33 cellular contexts compared by ENCODE assay signal in genomic region chr1:34331527-34331926, GRCh38.
"Had no signal": no experiment of that assay in that cellular context is flagged by ENCODE, and none has a peak within 500 bp of the region (broad histone marks: within the 10 kb centered on the region; RNA-seq: fewer than 3 reads in every experiment).

No MANE protein-coding gene starts in this region.

- H3K36me3 Mint-ChIP-seq: immature natural killer cell, naive B cell, natural killer cell, neural progenitor cell had no signal

- ATAC-seq: left colon, left lung, lower lobe of right lung, natural killer cell, right cardiac atrium, sciatic nerve, upper lobe of right lung had no signal

- DNase-seq: hypothalamus; immature natural killer cell; kidney; left colon; left lung; lower lobe of right lung; mammary epithelial cell; mesenchymal stem cell; naive B cell; natural killer cell; nephron progenitor cell; occipital lobe; ovary; retina; right cardiac atrium; stimulated activated CD4-positive, alpha-beta T cell treated with anti-CD3 and anti-CD28 coated beads, Interleukin-12 subunit alpha, Interleukin-12 subunit beta, amount 100 ng/mL, for 4 hours; stimulated activated CD4-positive, alpha-beta T cell treated with anti-CD3 and anti-CD28 coated beads, Interleukin-15, amount 100 ng/mL, for 24 hours; stimulated activated CD4-positive, alpha-beta T cell treated with anti-CD3 and anti-CD28 coated beads, Interleukin-2, amount 100 ng/mL, for 24 hours; stimulated activated CD4-positive, alpha-beta T cell treated with anti-CD3 and anti-CD28 coated beads, Interleukin-4, amount 100 ng/mL, for 1 hour; stimulated activated naive CD4-positive, alpha-beta T cell; tibial artery; trophoblast cell; upper lobe of right lung; uterus had no signal

- H3K9me3 ChIP-seq: left lung, lower lobe of right lung, neutrophil, ovary, suprapubic skin, thoracic aorta, tibial artery, upper lobe of right lung, uterus had no signal

- H3K27ac Mint-ChIP-seq: immature natural killer cell; naive B cell; natural killer cell; nephron progenitor cell; neural progenitor cell; progenitor cell of endocrine pancreas; stimulated activated naive CD8-positive, alpha-beta T cell treated with anti-CD3 and anti-CD28 coated beads, Interleukin-15, Interleukin-2, amounts not matched to agents 100 ng/mL and 50 ng/mL, for 24 hours had no signal

- H2AFZ ChIP-seq: neural progenitor cell had no signal

- H3K27me3 ChIP-seq: left lung, neural progenitor cell, neutrophil, ovary, upper lobe of right lung, uterus had no signal

- H3K9me3 Mint-ChIP-seq: immature natural killer cell; naive B cell; natural killer cell; nephron progenitor cell; neural progenitor cell; stimulated activated naive CD8-positive, alpha-beta T cell treated with anti-CD3 and anti-CD28 coated beads, Interleukin-15, Interleukin-2, amounts not matched to agents 100 ng/mL and 50 ng/mL, for 24 hours had no signal

- H3K4me1 ChIP-seq: left lung, lower lobe of right lung, tibial artery, upper lobe of right lung, uterus had no signal

- H3K9ac ChIP-seq: neural progenitor cell had no signal

- FAIRE-seq: islet of Langerhans, kidney had no signal

- H3K27me3 Mint-ChIP-seq: naive B cell had no signal

- H3K27ac ChIP-seq: left lung, lower lobe of right lung, neural progenitor cell, neutrophil, ovary, skin epidermis, suprapubic skin, thoracic aorta, tibial artery, upper lobe of right lung, uterus had no signal

- H3K4me1 Mint-ChIP-seq: immature natural killer cell, naive B cell, natural killer cell had no signal

- H3K36me3 ChIP-seq: left lung, lower lobe of right lung, neural progenitor cell, neutrophil, ovary, suprapubic skin, thoracic aorta, tibial artery, upper lobe of right lung, uterus had no signal

- H3K4me2 ChIP-seq: neural progenitor cell had no signal

- H3K4me3 ChIP-seq: left lung, lower lobe of right lung, neural progenitor cell, ovary, skin epidermis, suprapubic skin, thoracic aorta, tibial artery, upper lobe of right lung, uterus had no signal

- H3K4me3 Mint-ChIP-seq: immature natural killer cell; naive B cell; natural killer cell; nephron progenitor cell; stimulated activated naive CD8-positive, alpha-beta T cell treated with anti-CD3 and anti-CD28 coated beads, Interleukin-15, Interleukin-2, amounts not matched to agents 100 ng/mL and 50 ng/mL, for 24 hours had no signal
